1 cellular context compared by ENCODE assay signal in the genomic region with DNA sequence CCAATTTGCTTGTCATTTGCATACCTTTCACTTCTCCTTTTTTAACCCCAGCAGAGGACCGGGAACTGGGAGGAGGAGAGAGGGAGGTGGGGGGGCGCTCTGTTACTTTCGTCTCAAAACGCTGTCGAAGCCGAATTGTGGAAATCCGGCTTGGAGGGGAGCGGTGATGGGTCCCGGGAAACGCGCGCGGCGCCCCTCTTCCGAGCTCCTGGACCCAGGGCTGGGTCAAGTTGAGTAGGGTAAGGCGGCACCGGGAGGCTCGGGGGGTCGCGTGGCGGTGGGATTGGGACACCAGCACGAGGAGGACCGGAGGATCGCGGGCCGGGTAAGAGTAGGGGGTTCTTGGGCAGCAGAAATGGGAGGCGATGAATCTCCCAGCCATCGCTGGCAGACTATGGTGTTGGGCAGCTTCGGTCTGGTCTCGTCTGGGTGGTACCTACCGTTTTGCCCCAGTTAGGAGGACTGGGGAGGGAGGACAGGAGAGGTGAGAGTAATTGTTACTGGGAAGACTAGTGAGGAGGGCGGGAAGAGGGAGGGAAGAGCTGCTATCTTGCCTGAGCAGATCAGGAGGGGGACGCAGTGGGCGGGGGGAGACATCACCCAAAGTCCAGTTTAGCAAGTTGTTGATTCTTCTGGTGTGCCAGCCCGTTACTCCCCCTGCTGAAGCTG.
TF ChIP-seq lines count a peak whose summit lies in the region.

No MANE protein-coding gene starts in this region.

TF ChIP-seq in HepG2, 621 proteins besides CTCF, POLR2A, EP300 and RAD21 (continued from another document and continues in another):
- TF ChIP-seq SYNCRIP (IDR thresholded peaks at IDR 0.05; ENCODE audit: insufficient read depth, low read depth, low read length) (no peak), ZNF124 (CRISPR knock-in tag; IDR thresholded peaks at IDR 0.05) (no peak), KAT2B (IDR thresholded peaks at IDR 0.05; ENCODE audit: borderline replicate concordance, low read depth, low read length) (no peak), ZNF839 (CRISPR knock-in tag; IDR thresholded peaks at IDR 0.05; ENCODE audit: borderline replicate concordance) (no peak), KDM5B (CRISPR knock-in tag; IDR thresholded peaks at IDR 0.05; ENCODE audit: borderline replicate concordance) (peak; percentile 72; the same call in 1 of the 2 replicates), HNF4G (IDR thresholded peaks at IDR 0.05; ENCODE audit: borderline replicate concordance, low read depth, low read length) (peak; percentile 68; the same call in 1 of the 2 replicates), HNF4G (CRISPR knock-in tag; IDR thresholded peaks at IDR 0.05; ENCODE audit: borderline replicate concordance, low read depth) (no peak; the same call in 1 of the 2 replicates), THYN1 (CRISPR knock-in tag; IDR thresholded peaks at IDR 0.05; ENCODE audit: borderline replicate concordance, low read depth) (no peak), ZBTB8A (CRISPR knock-in tag; IDR thresholded peaks at IDR 0.05; ENCODE audit: borderline replicate concordance, low read depth) (no peak), MIER2 (CRISPR knock-in tag; IDR thresholded peaks at IDR 0.05) (no peak), TCF7 (IDR thresholded peaks at IDR 0.05; ENCODE audit: low read depth) (no peak), CBX2 (IDR thresholded peaks at IDR 0.05; ENCODE audit: low read depth, low read length) (no peak), CBX2 (CRISPR knock-in tag; IDR thresholded peaks at IDR 0.05; ENCODE audit: low read depth) (no peak), ZNF326 (CRISPR knock-in tag; IDR thresholded peaks at IDR 0.05; ENCODE audit: borderline replicate concordance) (no peak), NFE2L1 (CRISPR knock-in tag; IDR thresholded peaks at IDR 0.05; ENCODE audit: borderline replicate concordance) (no peak), DNMT3B (CRISPR knock-in tag; conservative IDR thresholded peaks at IDR 0.05) (no peak), DPF2 (CRISPR knock-in tag; IDR thresholded peaks at IDR 0.05; ENCODE audit: borderline replicate concordance, low read depth) (peak; percentile 20; the same call in 1 of the 2 replicates), SAFB2 (CRISPR knock-in tag; IDR thresholded peaks at IDR 0.05; ENCODE audit: borderline replicate concordance, low read depth) (no peak), ISX (CRISPR knock-in tag; conservative IDR thresholded peaks at IDR 0.05) (no peak), HDAC1 (CRISPR knock-in tag; IDR thresholded peaks at IDR 0.05) (peak; percentile 68; the same call in 1 of the 2 replicates), TCF7L2 (IDR thresholded peaks at IDR 0.05; ENCODE audit: low read depth, low read length) (no peak), ZNF713 (CRISPR knock-in tag; IDR thresholded peaks at IDR 0.05) (no peak), GTF3A (CRISPR knock-in tag; conservative IDR thresholded peaks at IDR 0.05) (no peak), RBAK (CRISPR knock-in tag; IDR thresholded peaks at IDR 0.05) (no peak), ZNF766 (CRISPR knock-in tag; IDR thresholded peaks at IDR 0.05; ENCODE audit: borderline replicate concordance) (no peak), ZNF350 (CRISPR knock-in tag; IDR thresholded peaks at IDR 0.05; ENCODE audit: borderline replicate concordance, low read depth) (no peak), MLLT10 (CRISPR knock-in tag; IDR thresholded peaks at IDR 0.05) (no peak), ELK4 (CRISPR knock-in tag; IDR thresholded peaks at IDR 0.05; ENCODE audit: borderline replicate concordance) (no peak), MAZ (IDR thresholded peaks at IDR 0.05; ENCODE audit: borderline replicate concordance, low read depth, low read length) (no peak), MAZ (CRISPR knock-in tag; IDR thresholded peaks at IDR 0.05; ENCODE audit: low read depth) (peak; percentile 69; the same call in 1 of the 2 replicates), TAF1 (CRISPR knock-in tag; IDR thresholded peaks at IDR 0.05) (peak; percentile 76), RFXANK (CRISPR knock-in tag; IDR thresholded peaks at IDR 0.05) (no peak), ZNF451 (CRISPR knock-in tag; IDR thresholded peaks at IDR 0.05) (no peak), CSRNP1 (CRISPR knock-in tag; IDR thresholded peaks at IDR 0.05) (no peak), ZNF225 (CRISPR knock-in tag; IDR thresholded peaks at IDR 0.05) (no peak), ZNF256 (CRISPR knock-in tag; conservative IDR thresholded peaks at IDR 0.05) (no peak), ARNTL (CRISPR knock-in tag; IDR thresholded peaks at IDR 0.05) (no peak), RFX3 (CRISPR knock-in tag; IDR thresholded peaks at IDR 0.05) (no peak), PAXIP1 (CRISPR knock-in tag; conservative IDR thresholded peaks at IDR 0.05) (peak; percentile 57), CAMTA2 (CRISPR knock-in tag; IDR thresholded peaks at IDR 0.05; ENCODE audit: borderline replicate concordance) (no peak), ZNF282 (IDR thresholded peaks at IDR 0.05; ENCODE audit: partially characterized antibody) (no peak)
- TF ChIP-seq, protein P1, sequence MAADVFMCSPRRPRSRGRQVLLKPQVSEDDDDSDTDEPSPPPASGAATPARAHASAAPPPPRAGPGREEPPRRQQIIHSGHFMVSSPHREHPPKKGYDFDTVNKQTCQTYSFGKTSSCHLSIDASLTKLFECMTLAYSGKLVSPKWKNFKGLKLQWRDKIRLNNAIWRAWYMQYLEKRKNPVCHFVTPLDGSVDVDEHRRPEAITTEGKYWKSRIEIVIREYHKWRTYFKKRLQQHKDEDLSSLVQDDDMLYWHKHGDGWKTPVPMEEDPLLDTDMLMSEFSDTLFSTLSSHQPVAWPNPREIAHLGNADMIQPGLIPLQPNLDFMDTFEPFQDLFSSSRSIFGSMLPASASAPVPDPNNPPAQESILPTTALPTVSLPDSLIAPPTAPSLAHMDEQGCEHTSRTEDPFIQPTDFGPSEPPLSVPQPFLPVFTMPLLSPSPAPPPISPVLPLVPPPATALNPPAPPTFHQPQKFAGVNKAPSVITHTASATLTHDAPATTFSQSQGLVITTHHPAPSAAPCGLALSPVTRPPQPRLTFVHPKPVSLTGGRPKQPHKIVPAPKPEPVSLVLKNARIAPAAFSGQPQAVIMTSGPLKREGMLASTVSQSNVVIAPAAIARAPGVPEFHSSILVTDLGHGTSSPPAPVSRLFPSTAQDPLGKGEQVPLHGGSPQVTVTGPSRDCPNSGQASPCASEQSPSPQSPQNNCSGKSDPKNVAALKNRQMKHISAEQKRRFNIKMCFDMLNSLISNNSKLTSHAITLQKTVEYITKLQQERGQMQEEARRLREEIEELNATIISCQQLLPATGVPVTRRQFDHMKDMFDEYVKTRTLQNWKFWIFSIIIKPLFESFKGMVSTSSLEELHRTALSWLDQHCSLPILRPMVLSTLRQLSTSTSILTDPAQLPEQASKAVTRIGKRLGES (CRISPR knock-in tag; IDR thresholded peaks at IDR 0.05; ENCODE audit: borderline replicate concordance): no peak
- TF ChIP-seq, protein P2, sequence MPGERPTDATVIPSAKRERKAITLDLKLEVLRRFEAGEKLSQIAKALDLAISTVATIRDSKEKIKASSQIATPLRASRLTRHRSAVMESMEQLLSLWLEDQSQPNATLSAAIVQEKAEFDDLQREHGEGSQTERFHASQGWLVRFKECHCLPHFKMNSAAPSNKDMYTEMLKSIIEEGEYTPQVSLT (CRISPR knock-in tag; IDR thresholded peaks at IDR 0.05; ENCODE audit: borderline replicate concordance, low read depth): no peak
- TF ChIP-seq, protein P3, sequence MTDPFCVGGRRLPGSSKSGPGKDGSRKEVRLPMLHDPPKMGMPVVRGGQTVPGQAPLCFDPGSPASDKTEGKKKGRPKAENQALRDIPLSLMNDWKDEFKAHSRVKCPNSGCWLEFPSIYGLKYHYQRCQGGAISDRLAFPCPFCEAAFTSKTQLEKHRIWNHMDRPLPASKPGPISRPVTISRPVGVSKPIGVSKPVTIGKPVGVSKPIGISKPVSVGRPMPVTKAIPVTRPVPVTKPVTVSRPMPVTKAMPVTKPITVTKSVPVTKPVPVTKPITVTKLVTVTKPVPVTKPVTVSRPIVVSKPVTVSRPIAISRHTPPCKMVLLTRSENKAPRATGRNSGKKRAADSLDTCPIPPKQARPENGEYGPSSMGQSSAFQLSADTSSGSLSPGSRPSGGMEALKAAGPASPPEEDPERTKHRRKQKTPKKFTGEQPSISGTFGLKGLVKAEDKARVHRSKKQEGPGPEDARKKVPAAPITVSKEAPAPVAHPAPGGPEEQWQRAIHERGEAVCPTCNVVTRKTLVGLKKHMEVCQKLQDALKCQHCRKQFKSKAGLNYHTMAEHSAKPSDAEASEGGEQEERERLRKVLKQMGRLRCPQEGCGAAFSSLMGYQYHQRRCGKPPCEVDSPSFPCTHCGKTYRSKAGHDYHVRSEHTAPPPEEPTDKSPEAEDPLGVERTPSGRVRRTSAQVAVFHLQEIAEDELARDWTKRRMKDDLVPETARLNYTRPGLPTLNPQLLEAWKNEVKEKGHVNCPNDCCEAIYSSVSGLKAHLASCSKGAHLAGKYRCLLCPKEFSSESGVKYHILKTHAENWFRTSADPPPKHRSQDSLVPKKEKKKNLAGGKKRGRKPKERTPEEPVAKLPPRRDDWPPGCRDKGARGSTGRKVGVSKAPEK (CRISPR knock-in tag; IDR thresholded peaks at IDR 0.05; ENCODE audit: borderline replicate concordance): no peak
- TF ChIP-seq, protein P4, sequence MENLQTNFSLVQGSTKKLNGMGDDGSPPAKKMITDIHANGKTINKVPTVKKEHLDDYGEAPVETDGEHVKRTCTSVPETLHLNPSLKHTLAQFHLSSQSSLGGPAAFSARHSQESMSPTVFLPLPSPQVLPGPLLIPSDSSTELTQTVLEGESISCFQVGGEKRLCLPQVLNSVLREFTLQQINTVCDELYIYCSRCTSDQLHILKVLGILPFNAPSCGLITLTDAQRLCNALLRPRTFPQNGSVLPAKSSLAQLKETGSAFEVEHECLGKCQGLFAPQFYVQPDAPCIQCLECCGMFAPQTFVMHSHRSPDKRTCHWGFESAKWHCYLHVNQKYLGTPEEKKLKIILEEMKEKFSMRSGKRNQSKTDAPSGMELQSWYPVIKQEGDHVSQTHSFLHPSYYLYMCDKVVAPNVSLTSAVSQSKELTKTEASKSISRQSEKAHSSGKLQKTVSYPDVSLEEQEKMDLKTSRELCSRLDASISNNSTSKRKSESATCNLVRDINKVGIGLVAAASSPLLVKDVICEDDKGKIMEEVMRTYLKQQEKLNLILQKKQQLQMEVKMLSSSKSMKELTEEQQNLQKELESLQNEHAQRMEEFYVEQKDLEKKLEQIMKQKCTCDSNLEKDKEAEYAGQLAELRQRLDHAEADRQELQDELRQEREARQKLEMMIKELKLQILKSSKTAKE (CRISPR knock-in tag; IDR thresholded peaks at IDR 0.05; ENCODE audit: borderline replicate concordance): peak; percentile 67
- TF ChIP-seq, protein P5, sequence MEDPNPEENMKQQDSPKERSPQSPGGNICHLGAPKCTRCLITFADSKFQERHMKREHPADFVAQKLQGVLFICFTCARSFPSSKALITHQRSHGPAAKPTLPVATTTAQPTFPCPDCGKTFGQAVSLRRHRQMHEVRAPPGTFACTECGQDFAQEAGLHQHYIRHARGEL (CRISPR knock-in tag; IDR thresholded peaks at IDR 0.05): no peak
- TF ChIP-seq, protein P6, sequence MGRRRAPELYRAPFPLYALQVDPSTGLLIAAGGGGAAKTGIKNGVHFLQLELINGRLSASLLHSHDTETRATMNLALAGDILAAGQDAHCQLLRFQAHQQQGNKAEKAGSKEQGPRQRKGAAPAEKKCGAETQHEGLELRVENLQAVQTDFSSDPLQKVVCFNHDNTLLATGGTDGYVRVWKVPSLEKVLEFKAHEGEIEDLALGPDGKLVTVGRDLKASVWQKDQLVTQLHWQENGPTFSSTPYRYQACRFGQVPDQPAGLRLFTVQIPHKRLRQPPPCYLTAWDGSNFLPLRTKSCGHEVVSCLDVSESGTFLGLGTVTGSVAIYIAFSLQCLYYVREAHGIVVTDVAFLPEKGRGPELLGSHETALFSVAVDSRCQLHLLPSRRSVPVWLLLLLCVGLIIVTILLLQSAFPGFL (CRISPR knock-in tag; IDR thresholded peaks at IDR 0.05): no peak
